Comparison of ENCODE assay signal across 10 cellular contexts in the genomic region with DNA sequence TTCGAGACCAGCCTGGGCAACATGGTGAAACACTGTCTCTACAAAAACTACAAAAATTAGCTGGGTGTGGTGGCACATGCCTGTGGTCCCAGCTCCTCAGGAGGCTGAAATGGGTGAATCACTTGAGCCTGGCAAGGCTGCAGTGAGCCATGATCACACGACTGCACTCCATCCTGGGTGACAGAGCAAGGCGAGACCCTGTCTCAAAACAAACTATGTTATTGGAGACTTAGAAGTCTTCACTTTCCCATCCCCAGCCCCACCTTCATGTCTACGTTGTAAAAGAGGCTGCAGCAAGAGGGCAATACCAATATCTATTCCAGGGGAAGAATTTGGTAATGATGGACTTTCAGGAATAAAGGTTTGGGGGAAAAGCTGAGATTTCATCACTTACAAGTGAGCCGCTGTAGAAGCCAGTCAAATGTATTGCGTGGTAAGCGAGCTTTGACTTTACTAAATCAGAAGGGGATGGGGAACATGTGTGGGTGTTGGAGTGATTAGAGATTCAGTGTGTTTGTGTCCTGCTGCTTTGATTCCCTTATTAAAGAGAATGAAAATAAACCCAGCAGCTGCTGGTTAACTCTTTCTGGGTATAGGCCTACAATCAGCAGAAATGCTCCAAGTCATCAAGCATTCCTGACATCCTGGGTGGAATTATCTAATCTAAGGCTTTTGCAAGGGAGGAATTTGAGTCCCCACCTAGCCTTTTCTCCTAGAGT. TPM values are rescaled to one million over a fixed set of nuclear protein-coding genes. Genes with fewer than 3 reads are reported as not detected.
DNase-seq lines count a peak whose midpoint lies in the region; ATAC-seq, FAIRE-seq and TF ChIP-seq lines count a peak whose summit lies in the region.
"Had no signal": no experiment of that assay in that cellular context is flagged by ENCODE, and none has a peak within 500 bp of the region (broad histone marks: within the 10 kb centered on the region; RNA-seq: fewer than 3 reads in every experiment).

No MANE protein-coding gene starts in this region.

- H3K4me3 Mint-ChIP-seq in memory B cell = no peak overlapping the region

- DNase-seq in AG20443 (ENCODE audit: low spot score) = peak; percentile 21
- DNase-seq in IMR-90 = peak; percentile 82
- peak; percentile 84 for DNase-seq in brain microvascular endothelial cell
- DNase-seq in memory B cell (ENCODE audit: low spot score in 2 of 2) = no peak
- no peak for DNase-seq in frontal cortex (ENCODE audit: low spot score in 2 of 2)
- DNase-seq in left ventricle myocardium inferior = no peak
- DNase-seq: body of pancreas, foreskin melanocyte had no signal

- peaks cover 12% of the 10 kb centered on the region for H3K4me1 Mint-ChIP-seq in memory B cell

- FAIRE-seq in frontal cortex (lab: Jason Lieb, UNC) = no peak

- H4K20me1 ChIP-seq in IMR-90 (ENCODE audit: insufficient read depth, low read length) = peaks cover 4% of the 10 kb centered on the region; the same call in 1 of the 2 replicates

- H3K4ac ChIP-seq in IMR-90 (ENCODE audit: low read depth, low read length) = peak overlapping the region; percentile 78

- peak; percentile 61 for ATAC-seq in IMR-90 (ENCODE audit: low read depth)
- no peak for ATAC-seq in memory B cell (ENCODE audit: low read depth)
- no peak for ATAC-seq in HG03135 (IDR thresholded peaks at IDR 0.05; ENCODE audit: unreplicated experiment)
- no peak for ATAC-seq in HG02885 (IDR thresholded peaks at IDR 0.05; ENCODE audit: poor library complexity, unreplicated experiment)
- ATAC-seq: body of pancreas had no signal

- H3K4me3 ChIP-seq in IMR-90 (ENCODE audit: insufficient read depth, low read depth, low read length) (no peak overlapping the region), brain microvascular endothelial cell (ENCODE audit: low read depth, low read length) (no peak overlapping the region), left ventricle myocardium inferior (no peak overlapping the region)
- H3K4me3 ChIP-seq: body of pancreas had no signal

- CTCF ChIA-PET in IMR-90 (lab: Yijun Ruan, JAX) = interaction anchor here (1.1 to 1.3 kb wide), 2 partner anchors 13 to 72 kb away, joined by 3 to 6 read pairs; no protein-coding TSS in a partner anchor

- H3K9me3 Mint-ChIP-seq in memory B cell = no peaks in the 10 kb centered on the region

- in situ Hi-C loops in IMR-90 (cut with MboI; ENCODE audit: low sequenced_read_pairs) (no loop called here), brain microvascular endothelial cell (cut with HindIII; ENCODE audit: low pct_ligation_motif_present, low sequenced_read_pairs) (no loop called here)

- intact Hi-C loops in IMR-90 (cut with micrococcal nuclease) (loop anchor here (2.0 to 5.0 kb wide), 2 partner anchors 54 to 73 kb away; partner anchors contain the start of gene UBASH3B), left ventricle myocardium inferior (cut with micrococcal nuclease) (no loop called here)

- H4K5ac ChIP-seq in IMR-90 (ENCODE audit: low read depth, low read length) = peak overlapping the region; percentile 88; the same call in 1 of the 2 replicates

- no peaks in the 10 kb centered on the region for H3K36me3 Mint-ChIP-seq in memory B cell

- H3K27ac ChIP-seq in IMR-90 (ENCODE audit: insufficient read depth, low read length) (peak overlapping the region; percentile 28), brain microvascular endothelial cell (peak overlapping the region; percentile 92), left ventricle myocardium inferior (replicated peaks) (no peak overlapping the region)
- H3K27ac ChIP-seq: body of pancreas had no signal

- dilution Hi-C loops in IMR-90 (cut with HindIII; ENCODE audit: low sequenced_read_pairs, unreplicated experiment) = no loop called here

- no peak overlapping the region for H2AK9ac ChIP-seq in IMR-90 (replicated peaks; ENCODE audit: low read depth, low read length, poor library complexity)

- peak overlapping the region; percentile 94 for H3K18ac ChIP-seq in IMR-90 (ENCODE audit: low read depth, low read length)

- H4K91ac ChIP-seq in IMR-90 (ENCODE audit: insufficient read depth, low read depth, low read length) = peak overlapping the region; percentile 85

- H3K27ac Mint-ChIP-seq in memory B cell = peak overlapping the region; percentile 68

- peak overlapping the region; percentile 10 to 88; a peak in 3 of 4 replicates for H4K8ac ChIP-seq in IMR-90 (ENCODE audit: low read depth in 2 of 2, low read length in 2 of 2)

- peaks cover 31% of the 10 kb centered on the region for H3K9me1 ChIP-seq in IMR-90 (ENCODE audit: insufficient read depth, low read length)

- H3K4me1 ChIP-seq in IMR-90 (ENCODE audit: control insufficient read depth, insufficient read depth, low read length) (peaks cover 34% of the 10 kb centered on the region), left ventricle myocardium inferior (no peaks in the 10 kb centered on the region)
- H3K4me1 ChIP-seq: body of pancreas had no signal

- H2BK15ac ChIP-seq in IMR-90 (ENCODE audit: low read depth, low read length) = peak overlapping the region; percentile 33; the same call in 2 of the 3 replicates

- no TSS peak for BruUV-seq in IMR-90 (replicated peaks; lab: Mats Ljungman, UMichigan)

- H2BK20ac ChIP-seq in IMR-90 (ENCODE audit: low read depth, low read length) = peak overlapping the region; percentile 94

- H3K36me3 ChIP-seq in IMR-90 (ENCODE audit: control insufficient read depth, insufficient read depth, low read length) (no peaks in the 10 kb centered on the region; the same call in 1 of the 2 replicates), brain microvascular endothelial cell (replicated peaks) (no peaks in the 10 kb centered on the region), left ventricle myocardium inferior (no peaks in the 10 kb centered on the region)

- peak overlapping the region; percentile 25; the same call in 1 of the 2 replicates for H3K56ac ChIP-seq in IMR-90 (ENCODE audit: extremely low read depth, insufficient read depth, low read length)

- POLR2A ChIA-PET in IMR-90 (lab: Charles Lee; ENCODE audit: unreplicated experiment) = no interaction called here

- no peak overlapping the region for H2AFZ ChIP-seq in IMR-90 (replicated peaks; ENCODE audit: low read length, poor library complexity)

- H3K27me3 ChIP-seq in IMR-90 (ENCODE audit: control insufficient read depth, insufficient read depth, low read length) (no peaks in the 10 kb centered on the region), brain microvascular endothelial cell (replicated peaks) (no peaks in the 10 kb centered on the region), left ventricle myocardium inferior (ENCODE audit: low read depth) (peaks cover 10% of the 10 kb centered on the region)
- H3K27me3 ChIP-seq: body of pancreas had no signal

- peak overlapping the region; percentile 86 for H2BK120ac ChIP-seq in IMR-90 (ENCODE audit: low read depth, low read length)

- no peaks in the 10 kb centered on the region for H3K9me3 ChIP-seq in IMR-90 (ENCODE audit: control insufficient read depth, insufficient read depth, low read length)
- no peaks in the 10 kb centered on the region for H3K9me3 ChIP-seq in left ventricle myocardium inferior (replicated peaks)
- H3K9me3 ChIP-seq: body of pancreas had no signal

- H3K79me1 ChIP-seq in IMR-90 (ENCODE audit: low read depth in 1 of 2, low read length in 2 of 2) = peaks cover 31 to 80% of the 10 kb centered on the region in 2 experiments

- peak overlapping the region; percentile 92 for H2BK5ac ChIP-seq in IMR-90 (ENCODE audit: low read depth, low read length, poor library complexity, severe bottlenecking)

- peak overlapping the region; percentile 5; the same call in 1 of the 2 replicates for H3K9ac ChIP-seq in IMR-90 (ENCODE audit: low read depth, low read length)

- TF ChIP-seq CTCF in IMR-90 (conservative IDR thresholded peaks at IDR 0.05; ENCODE audit: low read depth, low read length) = no peak
- TF ChIP-seq CTCF in brain microvascular endothelial cell (IDR thresholded peaks at IDR 0.05; ENCODE audit: low read depth, low read length, missing control alignments) = no peak
- TF ChIP-seq CTCF in left ventricle myocardium inferior (IDR thresholded peaks at IDR 0.05; ENCODE audit: borderline replicate concordance) = no peak

- TF ChIP-seq RAD21 in IMR-90 (IDR thresholded peaks at IDR 0.05; ENCODE audit: low read length) = no peak

- peak overlapping the region; percentile 43; the same call in 1 of the 2 replicates for H3K23ac ChIP-seq in IMR-90 (ENCODE audit: low read depth, low read length)

- whole genome bisulfite sequencing in IMR-90 (ENCODE audit: extremely low coverage in 2 of 2, insufficient read length in 1 of 2), 2 experiments = 40% methylated on average over 1 of the region's 7 CpGs; no CpG with 5 or more reads in 1 of the 2 experiments

- peak overlapping the region; percentile 61; the same call in 1 of the 2 replicates for H3K4me2 ChIP-seq in IMR-90 (ENCODE audit: low read depth, low read length)

- H3K14ac ChIP-seq in IMR-90 (replicated peaks; ENCODE audit: low read depth, low read length) = peak overlapping the region; percentile 71

- no peaks in the 10 kb centered on the region for H3K27me3 Mint-ChIP-seq in memory B cell

- TF ChIP-seq POLR2A in IMR-90 (IDR thresholded peaks at IDR 0.05; ENCODE audit: low read depth, low read length) = 0 out of 2 replicates have a peak, but pooled peaks have one; percentile 3

- peak overlapping the region; percentile 95 for H2AK5ac ChIP-seq in IMR-90 (ENCODE audit: low read depth, low read length)

TF ChIP-seq in IMR-90, 13 proteins besides CTCF, POLR2A, EP300 and RAD21 (continues in another document):
- peak; percentile 69; the same call in 1 of the 2 replicates for TF ChIP-seq FOS (IDR thresholded peaks at IDR 0.05; ENCODE audit: low read depth, low read length)
- no peak for TF ChIP-seq SMC3 (IDR thresholded peaks at IDR 0.05; ENCODE audit: low read depth, low read length)
- peak; percentile 32; the same call in 1 of the 2 replicates for TF ChIP-seq MAFK (IDR thresholded peaks at IDR 0.05; ENCODE audit: low read depth, low read length)
- no peak for TF ChIP-seq ELK1 (IDR thresholded peaks at IDR 0.05; ENCODE audit: borderline replicate concordance, low read depth, low read length)
- TF ChIP-seq MAZ (IDR thresholded peaks at IDR 0.05; ENCODE audit: borderline replicate concordance, low read depth, low read length) = no peak
- TF ChIP-seq BHLHE40 (IDR thresholded peaks at IDR 0.05; ENCODE audit: low read depth, low read length) = peak; percentile 90

RNA-seq across cellular contexts. Expression of gene UBASH3B, which starts 53.7 kb away (rescaled TPM):
- total RNA-seq in IMR-90 (2012; rRNA removed) (48.0 and 48.6 TPM in 2 replicates), frontal cortex (24.1 TPM), left ventricle myocardium inferior (2.6 TPM)
- polyA plus RNA-seq in IMR-90 (2012; rRNA removed) = 27.2 and 28.5 TPM in 2 replicates
- polyA plus RNA-seq in IMR-90 (2012; cell fraction: cytosol; rRNA removed) = 21.2 and 31.1 TPM in 2 replicates
- 23.4 and 27.3 TPM in 2 replicates for polyA plus RNA-seq in IMR-90 (2012; cell fraction: nucleus; rRNA removed; ENCODE audit: low replicate concordance)

Comparison
In these comparisons a context has a peak if more than half of its experiments do, and no peak if none do; other contexts are left out.
1. DNase-seq: peak in AG20443 (single experiment), IMR-90 (single experiment) and brain microvascular endothelial cell (single experiment); none in memory B cell (0 of 2), frontal cortex (0 of 2) and left ventricle myocardium inferior (single experiment).